ENCODE assay signal across 20 cellular contexts in the genomic region with DNA sequence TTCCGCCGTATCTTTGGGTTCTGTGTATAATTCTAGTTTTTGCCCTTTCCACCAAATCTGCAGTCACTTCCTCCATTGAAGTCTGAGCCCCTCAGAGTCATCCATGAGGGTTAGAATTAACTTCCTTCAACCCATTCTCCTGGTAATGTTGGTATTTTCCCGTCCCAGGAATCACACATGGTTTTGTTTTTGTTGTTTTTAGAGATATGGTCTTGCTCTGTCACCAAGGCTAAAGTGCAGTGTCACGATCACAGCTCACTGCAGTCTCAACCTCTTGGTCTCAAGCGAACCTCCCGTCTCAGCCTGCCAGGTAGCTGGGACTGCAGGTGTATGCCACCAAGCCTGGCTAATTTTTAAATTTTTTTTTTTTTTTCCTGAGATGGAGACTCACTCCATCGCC.
"Had no signal": no experiment of that assay in that cellular context is flagged by ENCODE, and none has a peak within 500 bp of the region (broad histone marks: within the 10 kb centered on the region; RNA-seq: fewer than 3 reads in every experiment).

No MANE protein-coding gene starts in this region.

- H3K27me3 ChIP-seq: heart left ventricle, thyroid gland, upper lobe of right lung had no signal

- H3K4me3 Mint-ChIP-seq: activated CD4-positive, alpha-beta T cell treated with anti-CD3 and anti-CD28 coated beads, Interleukin-2, amount 10 ng/mL, durations not matched to agents 24 days and 14 days; activated CD8-positive, alpha-beta T cell treated with anti-CD3 and anti-CD28 coated beads, Interleukin-2, amount 10 ng/mL, durations not matched to agents 7 days and 5 days; activated naive CD8-positive, alpha-beta T cell treated with anti-CD3 and anti-CD28 coated beads, Interleukin-2, amount 50 U/mL, for 24 hours; activated T-helper 1 cell treated with anti-CD3 and anti-CD28 coated beads, Interleukin-12 subunit alpha, Interleukin-12 subunit beta, Interleukin-2, Interleukin-4 antibody, amounts not matched to agents 30 ng/mL and 10 ng/mL and 1 ng/mL, durations not matched to agents 14 hours and 24 hours and 36 hours; natural killer cell treated with Interleukin-12 subunit alpha and Interleukin-12 subunit beta and Interleukin-15 and Interleukin-18, amount 100 ng/mL, for 72 hours; stimulated activated naive CD8-positive, alpha-beta T cell treated with anti-CD3 and anti-CD28 coated beads, Interleukin-15, Interleukin-2, amounts not matched to agents 100 ng/mL and 50 ng/mL, for 24 hours had no signal

- ATAC-seq: activated CD4-positive, CD25-positive, alpha-beta regulatory T cell treated with anti-CD3 and anti-CD28 coated beads, Interleukin-2, amount 50 U/mL, for 24 hours; activated CD8-positive, alpha-beta T cell treated with anti-CD3 and anti-CD28 coated beads, Interleukin-2, amount 10 ng/mL, durations not matched to agents 7 days and 5 days; activated naive CD8-positive, alpha-beta T cell treated with anti-CD3 and anti-CD28 coated beads, Interleukin-2, amount 50 U/mL, for 24 hours; heart left ventricle; left cardiac atrium; natural killer cell treated with Interleukin-12 subunit alpha and Interleukin-12 subunit beta and Interleukin-15 and Interleukin-18, amount 100 ng/mL, for 72 hours; upper lobe of right lung had no signal

- H3K36me3 ChIP-seq: thyroid gland, upper lobe of right lung had no signal

- H3K27me3 Mint-ChIP-seq: activated CD4-positive, alpha-beta T cell treated with anti-CD3 and anti-CD28 coated beads, Interleukin-2, amount 10 ng/mL, durations not matched to agents 24 days and 14 days; activated naive CD8-positive, alpha-beta T cell treated with anti-CD3 and anti-CD28 coated beads, Interleukin-2, amount 50 U/mL, for 24 hours; natural killer cell treated with Interleukin-12 subunit alpha and Interleukin-12 subunit beta and Interleukin-15 and Interleukin-18, amount 100 ng/mL, for 72 hours; progenitor cell of endocrine pancreas; stimulated activated naive CD8-positive, alpha-beta T cell treated with anti-CD3 and anti-CD28 coated beads, Interleukin-15, Interleukin-2, amounts not matched to agents 100 ng/mL and 50 ng/mL, for 24 hours had no signal

- H3K9me3 ChIP-seq: thyroid gland, upper lobe of right lung had no signal

- DNase-seq: activated CD4-positive, alpha-beta T cell treated with anti-CD3 and anti-CD28 coated beads, Interleukin-2, amount 10 ng/mL, durations not matched to agents 24 days and 14 days; activated CD8-positive, alpha-beta T cell treated with anti-CD3 and anti-CD28 coated beads, Interleukin-2, amount 10 ng/mL, durations not matched to agents 7 days and 5 days; activated naive CD4-positive, alpha-beta T cell; activated naive CD8-positive, alpha-beta T cell treated with anti-CD3 and anti-CD28 coated beads, Interleukin-2, amount 50 U/mL, for 24 hours; heart left ventricle; islet precursor cell; left cardiac atrium; retina; stimulated activated CD4-positive, alpha-beta T cell treated with anti-CD3 and anti-CD28 coated beads, Interleukin-4, amount 100 ng/mL, for 24 hours; substantia nigra; SW 1271; thyroid gland; upper lobe of right lung had no signal

- H3K9me3 Mint-ChIP-seq: natural killer cell treated with Interleukin-12 subunit alpha and Interleukin-12 subunit beta and Interleukin-15 and Interleukin-18, amount 100 ng/mL, for 72 hours had no signal

- H3K4me1 ChIP-seq: heart left ventricle, thyroid gland, upper lobe of right lung had no signal

- H3K4me3 ChIP-seq: heart left ventricle, thyroid gland, upper lobe of right lung had no signal

- H3K27ac Mint-ChIP-seq: activated CD4-positive, alpha-beta T cell treated with anti-CD3 and anti-CD28 coated beads, Interleukin-2, amount 10 ng/mL, durations not matched to agents 24 days and 14 days; activated CD8-positive, alpha-beta T cell treated with anti-CD3 and anti-CD28 coated beads, Interleukin-2, amount 10 ng/mL, durations not matched to agents 7 days and 5 days; activated naive CD8-positive, alpha-beta T cell treated with anti-CD3 and anti-CD28 coated beads, Interleukin-2, amount 50 U/mL, for 24 hours; activated T-helper 1 cell treated with anti-CD3 and anti-CD28 coated beads, Interleukin-12 subunit alpha, Interleukin-12 subunit beta, Interleukin-2, Interleukin-4 antibody, amounts not matched to agents 30 ng/mL and 10 ng/mL and 1 ng/mL, durations not matched to agents 14 hours and 24 hours and 36 hours; natural killer cell treated with Interleukin-12 subunit alpha and Interleukin-12 subunit beta and Interleukin-15 and Interleukin-18, amount 100 ng/mL, for 72 hours; progenitor cell of endocrine pancreas had no signal

- H3K27ac ChIP-seq: epithelial cell of prostate, heart left ventricle, thyroid gland, upper lobe of right lung, VCaP had no signal
